ENCODE assay signal across 1 cellular context in genomic region chr2:60756097-60757087, GRCh38.
A peak's percentile ranks its signal among the peaks of the same experiment; 100 is the strongest.
TF ChIP-seq lines count a peak whose summit lies in the region.

Gene PAPOLG, plus strand, starts transcription at chr2:60756268. Its CDS starts 211 bp downstream, at chr2:60756479.

TF ChIP-seq in HEK293, 187 proteins besides CTCF, POLR2A, EP300 and RAD21 (continued from another document):
- TF ChIP-seq ZNF518A (tag by site-specific recombination; conservative IDR thresholded peaks at IDR 0.05; ENCODE audit: low read depth) (no peak), ZNF549 (tag by site-specific recombination; IDR thresholded peaks at IDR 0.05) (no peak), ZNF626 (tag by site-specific recombination; IDR thresholded peaks at IDR 0.05) (no peak), HOXC10 (CRISPR knock-in tag; IDR thresholded peaks at IDR 0.05) (no peak), ZNF677 (tag by site-specific recombination; IDR thresholded peaks at IDR 0.05) (no peak), ZSCAN23 (tag by site-specific recombination; IDR thresholded peaks at IDR 0.05) (no peak), YY1 (tag by site-specific recombination; IDR thresholded peaks at IDR 0.05) (peak; percentile 60; the same call in 1 of the 2 replicates), ZNF2 (tag by site-specific recombination; IDR thresholded peaks at IDR 0.05) (no peak), ZNF76 (tag by site-specific recombination; IDR thresholded peaks at IDR 0.05; ENCODE audit: borderline replicate concordance, low read depth) (peak; percentile 84; the same call in 1 of the 2 replicates), HOXA7 (CRISPR knock-in tag; IDR thresholded peaks at IDR 0.05; ENCODE audit: borderline replicate concordance) (no peak), SP2 (tag by site-specific recombination; IDR thresholded peaks at IDR 0.05) (peak; percentile 51), GLIS2 (tag by site-specific recombination; IDR thresholded peaks at IDR 0.05) (peak; percentile 4; the same call in 1 of the 2 replicates), ZNF146 (tag by site-specific recombination; IDR thresholded peaks at IDR 0.05) (peak; percentile 2; the same call in 1 of the 2 replicates), ZNF174 (tag by site-specific recombination; IDR thresholded peaks at IDR 0.05) (no peak), ZNF513 (tag by site-specific recombination; IDR thresholded peaks at IDR 0.05) (no peak), ZNF548 (tag by site-specific recombination; IDR thresholded peaks at IDR 0.05) (no peak), KLF9 (tag by site-specific recombination; IDR thresholded peaks at IDR 0.05; ENCODE audit: low read depth) (peak; percentile 94), FEZF1 (tag by site-specific recombination; IDR thresholded peaks at IDR 0.05) (peak; percentile 18; the same call in 1 of the 2 replicates)
- TF ChIP-seq, protein P1, sequence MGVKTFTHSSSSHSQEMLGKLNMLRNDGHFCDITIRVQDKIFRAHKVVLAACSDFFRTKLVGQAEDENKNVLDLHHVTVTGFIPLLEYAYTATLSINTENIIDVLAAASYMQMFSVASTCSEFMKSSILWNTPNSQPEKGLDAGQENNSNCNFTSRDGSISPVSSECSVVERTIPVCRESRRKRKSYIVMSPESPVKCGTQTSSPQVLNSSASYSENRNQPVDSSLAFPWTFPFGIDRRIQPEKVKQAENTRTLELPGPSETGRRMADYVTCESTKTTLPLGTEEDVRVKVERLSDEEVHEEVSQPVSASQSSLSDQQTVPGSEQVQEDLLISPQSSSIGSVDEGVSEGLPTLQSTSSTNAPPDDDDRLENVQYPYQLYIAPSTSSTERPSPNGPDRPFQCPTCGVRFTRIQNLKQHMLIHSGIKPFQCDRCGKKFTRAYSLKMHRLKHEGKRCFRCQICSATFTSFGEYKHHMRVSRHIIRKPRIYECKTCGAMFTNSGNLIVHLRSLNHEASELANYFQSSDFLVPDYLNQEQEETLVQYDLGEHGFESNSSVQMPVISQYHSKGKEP (tag by site-specific recombination; IDR thresholded peaks at IDR 0.05): no peak
- TF ChIP-seq, protein P2, sequence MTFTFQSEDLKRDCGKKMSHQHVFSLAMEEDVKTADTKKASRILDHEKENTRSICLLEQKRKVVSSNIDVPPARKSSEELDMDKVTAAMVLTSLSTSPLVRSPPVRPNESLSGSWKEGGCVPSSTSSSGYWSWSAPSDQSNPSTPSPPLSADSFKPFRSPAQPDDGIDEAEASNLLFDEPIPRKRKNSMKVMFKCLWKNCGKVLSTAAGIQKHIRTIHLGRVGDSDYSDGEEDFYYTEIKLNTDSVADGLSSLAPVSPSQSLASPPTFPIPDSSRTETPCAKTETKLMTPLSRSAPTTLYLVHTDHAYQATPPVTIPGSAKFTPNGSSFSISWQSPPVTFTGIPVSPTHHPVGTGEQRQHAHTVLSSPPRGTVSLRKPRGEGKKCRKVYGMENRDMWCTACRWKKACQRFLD (tag by site-specific recombination; IDR thresholded peaks at IDR 0.05): no peak
- TF ChIP-seq, protein P3, sequence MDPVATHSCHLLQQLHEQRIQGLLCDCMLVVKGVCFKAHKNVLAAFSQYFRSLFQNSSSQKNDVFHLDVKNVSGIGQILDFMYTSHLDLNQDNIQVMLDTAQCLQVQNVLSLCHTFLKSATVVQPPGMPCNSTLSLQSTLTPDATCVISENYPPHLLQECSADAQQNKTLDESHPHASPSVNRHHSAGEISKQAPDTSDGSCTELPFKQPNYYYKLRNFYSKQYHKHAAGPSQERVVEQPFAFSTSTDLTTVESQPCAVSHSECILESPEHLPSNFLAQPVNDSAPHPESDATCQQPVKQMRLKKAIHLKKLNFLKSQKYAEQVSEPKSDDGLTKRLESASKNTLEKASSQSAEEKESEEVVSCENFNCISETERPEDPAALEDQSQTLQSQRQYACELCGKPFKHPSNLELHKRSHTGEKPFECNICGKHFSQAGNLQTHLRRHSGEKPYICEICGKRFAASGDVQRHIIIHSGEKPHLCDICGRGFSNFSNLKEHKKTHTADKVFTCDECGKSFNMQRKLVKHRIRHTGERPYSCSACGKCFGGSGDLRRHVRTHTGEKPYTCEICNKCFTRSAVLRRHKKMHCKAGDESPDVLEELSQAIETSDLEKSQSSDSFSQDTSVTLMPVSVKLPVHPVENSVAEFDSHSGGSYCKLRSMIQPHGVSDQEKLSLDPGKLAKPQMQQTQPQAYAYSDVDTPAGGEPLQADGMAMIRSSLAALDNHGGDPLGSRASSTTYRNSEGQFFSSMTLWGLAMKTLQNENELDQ (tag by site-specific recombination; IDR thresholded peaks at IDR 0.05; ENCODE audit: low read depth): no peak
- TF ChIP-seq, protein P4, sequence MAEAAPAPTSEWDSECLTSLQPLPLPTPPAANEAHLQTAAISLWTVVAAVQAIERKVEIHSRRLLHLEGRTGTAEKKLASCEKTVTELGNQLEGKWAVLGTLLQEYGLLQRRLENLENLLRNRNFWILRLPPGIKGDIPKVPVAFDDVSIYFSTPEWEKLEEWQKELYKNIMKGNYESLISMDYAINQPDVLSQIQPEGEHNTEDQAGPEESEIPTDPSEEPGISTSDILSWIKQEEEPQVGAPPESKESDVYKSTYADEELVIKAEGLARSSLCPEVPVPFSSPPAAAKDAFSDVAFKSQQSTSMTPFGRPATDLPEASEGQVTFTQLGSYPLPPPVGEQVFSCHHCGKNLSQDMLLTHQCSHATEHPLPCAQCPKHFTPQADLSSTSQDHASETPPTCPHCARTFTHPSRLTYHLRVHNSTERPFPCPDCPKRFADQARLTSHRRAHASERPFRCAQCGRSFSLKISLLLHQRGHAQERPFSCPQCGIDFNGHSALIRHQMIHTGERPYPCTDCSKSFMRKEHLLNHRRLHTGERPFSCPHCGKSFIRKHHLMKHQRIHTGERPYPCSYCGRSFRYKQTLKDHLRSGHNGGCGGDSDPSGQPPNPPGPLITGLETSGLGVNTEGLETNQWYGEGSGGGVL (tag by site-specific recombination; IDR thresholded peaks at IDR 0.05): no peak
TF ChIP-seq in HEK293: peak in this region for 22.
